Comparison of ENCODE assay signal across 8 cellular contexts in genomic region chr10:97072851-97073665, GRCh38.
DNase-seq lines count a peak whose midpoint lies in the region; ATAC-seq and TF ChIP-seq lines count a peak whose summit lies in the region.

No MANE protein-coding gene starts in this region.

- H3K27ac ChIP-seq in CD4-positive, alpha-beta memory T cell (ENCODE audit: low read depth, low read length): no peak overlapping the region
- no peak overlapping the region for H3K27ac ChIP-seq in mesenchymal stem cell (ENCODE audit: low read length, poor library complexity, severe bottlenecking)

- H3K9ac ChIP-seq in mesenchymal stem cell (ENCODE audit: low read length): no peak overlapping the region

- peaks cover 12 to 36% of the 10 kb centered on the region in 2 donors for H3K27me3 Mint-ChIP-seq in CD4-positive, alpha-beta memory T cell
- H3K27me3 Mint-ChIP-seq in HFFc6 (ENCODE audit: insufficient read depth): peaks cover 55% of the 10 kb centered on the region
- peaks cover 22% of the 10 kb centered on the region for H3K27me3 Mint-ChIP-seq in activated CD8-positive, alpha-beta T cell treated with anti-CD3 and anti-CD28 coated beads for 36 hours
- peaks cover 26 to 37% of the 10 kb centered on the region in 2 donors for H3K27me3 Mint-ChIP-seq in effector memory CD8-positive, alpha-beta T cell

- no peak overlapping the region for H3K4ac ChIP-seq in mesenchymal stem cell (ENCODE audit: low read depth in 1 of 2, low read length in 2 of 2)

- no peak overlapping the region for H3K27ac Mint-ChIP-seq in CD4-positive, alpha-beta memory T cell
- H3K27ac Mint-ChIP-seq in HFFc6: no peak overlapping the region
- no peak overlapping the region for H3K27ac Mint-ChIP-seq in activated CD8-positive, alpha-beta T cell treated with anti-CD3 and anti-CD28 coated beads for 36 hours
- H3K27ac Mint-ChIP-seq in effector memory CD8-positive, alpha-beta T cell: no peak overlapping the region

- H2BK120ac ChIP-seq in mesenchymal stem cell (ENCODE audit: low read depth, low read length): no peak overlapping the region

- intact Hi-C loops in CD4-positive, alpha-beta memory T cell (cut with micrococcal nuclease): loop anchor here (1.0 kb wide), 2 partner anchors 137 to 161 kb away; no protein-coding TSS in a partner anchor
- intact Hi-C loops in activated CD8-positive, alpha-beta T cell treated with anti-CD3 and anti-CD28 coated beads for 36 hours (cut with micrococcal nuclease): loop anchor here (2.0 to 5.0 kb wide), 2 partner anchors 44 to 138 kb away; no protein-coding TSS in a partner anchor

- CTCF ChIA-PET in CD4-positive, alpha-beta memory T cell (lab: Charles Lee; ENCODE audit: partially characterized antibody): interaction anchor here (0.7 to 14.8 kb wide), 27 partner anchors 9 to 286 kb away, joined by 3 to 417 read pairs (median 5); no protein-coding TSS in a partner anchor
- CTCF ChIA-PET in activated CD8-positive, alpha-beta T cell treated with anti-CD3 and anti-CD28 coated beads for 36 hours (lab: Charles Lee): interaction anchor here (0.6 to 17.0 kb wide), 67 partner anchors 9 to 619 kb away, joined by 3 to 407 read pairs (median 5); no protein-coding TSS in a partner anchor

- no peak overlapping the region for H2BK5ac ChIP-seq in mesenchymal stem cell (ENCODE audit: low read depth, low read length, poor library complexity, severe bottlenecking)

- H2AK5ac ChIP-seq in mesenchymal stem cell (ENCODE audit: low read length, severe bottlenecking): no peak overlapping the region

- no peaks in the 10 kb centered on the region for H3K27me3 ChIP-seq in CD4-positive, alpha-beta memory T cell (ENCODE audit: insufficient read depth, low read length)
- peaks cover 92 to 94% of the 10 kb centered on the region in 2 experiments for H3K27me3 ChIP-seq in mesenchymal stem cell (ENCODE audit: control insufficient read depth in 1 of 2, insufficient read depth in 1 of 2, low read length in 2 of 2)

- POLR2A ChIA-PET in CD4-positive, alpha-beta memory T cell (lab: Charles Lee; ENCODE audit: partially characterized antibody): interaction anchor here (1.2 kb wide), 1 partner anchor 138 kb away, joined by 8 read pairs; no protein-coding TSS in a partner anchor
- POLR2A ChIA-PET in activated CD8-positive, alpha-beta T cell treated with anti-CD3 and anti-CD28 coated beads for 36 hours (lab: Charles Lee): interaction anchor here (1.7 kb wide), 1 partner anchor 137 kb away, joined by 7 read pairs; no protein-coding TSS in a partner anchor

- WGBS in mesenchymal stem cell: 57% methylated on average over 21 of the region's 21 CpGs

- H3K4me3 ChIP-seq in CD4-positive, alpha-beta memory T cell (ENCODE audit: low read length in 2 of 2): no peak overlapping the region
- no peak overlapping the region for H3K4me3 ChIP-seq in mesenchymal stem cell (ENCODE audit: insufficient read depth in 1 of 2, low read depth in 1 of 2, low read length in 2 of 2)

- H2BK12ac ChIP-seq in mesenchymal stem cell (ENCODE audit: low read length in 2 of 2): no peak overlapping the region

- H3K23ac ChIP-seq in mesenchymal stem cell (ENCODE audit: low read length in 2 of 2): no peak overlapping the region

- H3K4me1 Mint-ChIP-seq in CD4-positive, alpha-beta memory T cell: peaks cover 5 to 11% (median 7%) of the 10 kb centered on the region in 4 donors
- no peaks in the 10 kb centered on the region for H3K4me1 Mint-ChIP-seq in HFFc6 (ENCODE audit: low read depth)
- peaks cover 10% of the 10 kb centered on the region for H3K4me1 Mint-ChIP-seq in activated CD8-positive, alpha-beta T cell treated with anti-CD3 and anti-CD28 coated beads for 36 hours (ENCODE audit: low read depth)
- peaks cover 0 to 11% of the 10 kb centered on the region in 2 donors for H3K4me1 Mint-ChIP-seq in effector memory CD8-positive, alpha-beta T cell (ENCODE audit: low read depth in 2 of 2)

- no peak overlapping the region for H2BK15ac ChIP-seq in mesenchymal stem cell (ENCODE audit: low read depth, poor library complexity, severe bottlenecking)

- peak; percentile 63 to 75 (median 70) for DNase-seq in CD4-positive, alpha-beta memory T cell
- DNase-seq in HFFc6 (peak; percentile 73), NCI-H748 treated with DMSO at 0.1 percent for 48 hours (lab: John Stamatoyannopoulos, UW) (peak; percentile 1), mesenchymal stem cell (peak; percentile 70)
- DNase-seq in activated CD8-positive, alpha-beta T cell treated with anti-CD3 and anti-CD28 coated beads for 36 hours: peak; percentile 94
- DNase-seq in effector memory CD8-positive, alpha-beta T cell: peak; percentile 81 to 87 (median 83)
- DNase-seq in stimulated activated CD8-positive, alpha-beta memory T cell treated with anti-CD3 and anti-CD28 coated beads, Interleukin-15, amount 100 ng/mL, for 48 hours (ENCODE audit: low read depth in 2 of 2): peak; percentile 55 to 62

- TF ChIP-seq CTCF in HFFc6 (IDR thresholded peaks at IDR 0.05): peak; percentile 95
- TF ChIP-seq CTCF in activated CD8-positive, alpha-beta T cell treated with anti-CD3 and anti-CD28 coated beads for 36 hours (IDR thresholded peaks at IDR 0.05): peak; percentile 87

- no peaks in the 10 kb centered on the region for H3K79me1 ChIP-seq in mesenchymal stem cell (replicated peaks; ENCODE audit: low read length, poor library complexity, severe bottlenecking)

- H3K36me3 ChIP-seq in CD4-positive, alpha-beta memory T cell (ENCODE audit: insufficient read depth, low read length): no peaks in the 10 kb centered on the region
- H3K36me3 ChIP-seq in mesenchymal stem cell (ENCODE audit: control insufficient read depth in 1 of 2, insufficient read depth in 2 of 2, low read depth in 1 of 2, low read length in 2 of 2): no peaks in the 10 kb centered on the region

- no peaks in the 10 kb centered on the region for H3K4me1 ChIP-seq in CD4-positive, alpha-beta memory T cell (ENCODE audit: insufficient read depth, low read length)
- no peaks in the 10 kb centered on the region for H3K4me1 ChIP-seq in mesenchymal stem cell (ENCODE audit: control insufficient read depth, insufficient read depth, low read depth, low read length)

- no peaks in the 10 kb centered on the region for H3K9me3 ChIP-seq in CD4-positive, alpha-beta memory T cell (ENCODE audit: control insufficient read depth in 1 of 2, low read length in 2 of 2)
- H3K9me3 ChIP-seq in mesenchymal stem cell (ENCODE audit: control insufficient read depth, low read length): peaks cover 9% of the 10 kb centered on the region

- no peak overlapping the region for H2AFZ ChIP-seq in mesenchymal stem cell (ENCODE audit: low read depth, low read length)

- peak; percentile 82 for ATAC-seq in activated CD8-positive, alpha-beta T cell treated with anti-CD3 and anti-CD28 coated beads for 36 hours
- peak; percentile 65 for ATAC-seq in effector memory CD8-positive, alpha-beta T cell (replicated peaks)
- no peak for ATAC-seq in HG03571 (IDR thresholded peaks at IDR 0.05; ENCODE audit: unreplicated experiment)

- H3K18ac ChIP-seq in mesenchymal stem cell (ENCODE audit: low read depth in 1 of 2, low read length in 2 of 2): no peak overlapping the region

- H4K91ac ChIP-seq in mesenchymal stem cell (ENCODE audit: low read length): no peak overlapping the region

- H3K9me3 Mint-ChIP-seq in CD4-positive, alpha-beta memory T cell: peaks cover 0 to 2% (median 0%) of the 10 kb centered on the region in 8 donors
- peaks cover 10% of the 10 kb centered on the region for H3K9me3 Mint-ChIP-seq in HFFc6
- H3K9me3 Mint-ChIP-seq in activated CD8-positive, alpha-beta T cell treated with anti-CD3 and anti-CD28 coated beads for 36 hours: peaks cover 8% of the 10 kb centered on the region
- no peaks in the 10 kb centered on the region for H3K9me3 Mint-ChIP-seq in effector memory CD8-positive, alpha-beta T cell

- no peak overlapping the region for H3K4me3 Mint-ChIP-seq in CD4-positive, alpha-beta memory T cell
- no peak overlapping the region for H3K4me3 Mint-ChIP-seq in HFFc6
- no peak overlapping the region for H3K4me3 Mint-ChIP-seq in activated CD8-positive, alpha-beta T cell treated with anti-CD3 and anti-CD28 coated beads for 36 hours
- H3K4me3 Mint-ChIP-seq in effector memory CD8-positive, alpha-beta T cell: no peak overlapping the region

- no peak overlapping the region for H3K4me2 ChIP-seq in mesenchymal stem cell (ENCODE audit: low read length, poor library complexity, severe bottlenecking)

- no peaks in the 10 kb centered on the region for H3K36me3 Mint-ChIP-seq in CD4-positive, alpha-beta memory T cell
- no peaks in the 10 kb centered on the region for H3K36me3 Mint-ChIP-seq in HFFc6 (ENCODE audit: low read depth)
- no peaks in the 10 kb centered on the region for H3K36me3 Mint-ChIP-seq in activated CD8-positive, alpha-beta T cell treated with anti-CD3 and anti-CD28 coated beads for 36 hours (ENCODE audit: low read depth)
- no peaks in the 10 kb centered on the region for H3K36me3 Mint-ChIP-seq in effector memory CD8-positive, alpha-beta T cell (ENCODE audit: insufficient read depth)

- H3K14ac ChIP-seq in mesenchymal stem cell (ENCODE audit: low read length in 2 of 2): no peak overlapping the region

- H4K8ac ChIP-seq in mesenchymal stem cell (ENCODE audit: low read length): no peak overlapping the region

Comparison
In these comparisons a context has a peak if more than half of its experiments do, and no peak if none do; other contexts are left out.
1. DNase-seq: peak in every context shown above with its lines; median percentile 94 in activated CD8-positive, alpha-beta T cell treated with anti-CD3 and anti-CD28 coated beads for 36 hours; 83 in effector memory CD8-positive, alpha-beta T cell; 73 in HFFc6; 70 in CD4-positive, alpha-beta memory T cell; 70 in mesenchymal stem cell; 58 in stimulated activated CD8-positive, alpha-beta memory T cell treated with anti-CD3 and anti-CD28 coated beads, Interleukin-15, amount 100 ng/mL, for 48 hours; 1 in NCI-H748 treated with DMSO at 0.1 percent for 48 hours.